In genomic region chr7:128827971-128828711, GRCh38 we compare ENCODE assay signal across 12 cellular contexts. TPM values are rescaled to one million over a fixed set of nuclear protein-coding genes. Genes with fewer than 3 reads are reported as not detected.
DNase-seq lines count a peak whose midpoint lies in the region; ATAC-seq, FAIRE-seq and TF ChIP-seq lines count a peak whose summit lies in the region.
"Had no signal": no experiment of that assay in that cellular context is flagged by ENCODE, and none has a peak within 500 bp of the region (broad histone marks: within the 10 kb centered on the region; RNA-seq: fewer than 3 reads in every experiment).

No MANE protein-coding gene starts in this region.

- peaks cover 33% of the 10 kb centered on the region for H3K79me2 ChIP-seq in K562 (ENCODE audit: control insufficient read depth, insufficient read depth, low read length)
- H3K79me2 ChIP-seq in hepatocyte: peaks cover 2% of the 10 kb centered on the region

- no peaks in the 10 kb centered on the region for H3K9me2 ChIP-seq in hepatocyte (replicated peaks; ENCODE audit: insufficient read depth)

- H4K20me1 ChIP-seq in K562 (replicated peaks; ENCODE audit: control insufficient read depth, insufficient read depth, low read length) (no peaks in the 10 kb centered on the region), hepatocyte (ENCODE audit: insufficient read depth, poor library complexity, severe bottlenecking) (no peaks in the 10 kb centered on the region)

- H3K9me3 ChIP-seq in K562 (replicated peaks; ENCODE audit: control insufficient read depth, insufficient read depth, low read depth, low read length) (no peaks in the 10 kb centered on the region), hepatocyte (ENCODE audit: low read depth) (no peaks in the 10 kb centered on the region), stomach (no peaks in the 10 kb centered on the region), A673 (ENCODE audit: low read depth, low read length, poor library complexity, severe bottlenecking) (no peaks in the 10 kb centered on the region)

- TF ChIP-seq CTCF in K562 (IDR thresholded peaks at IDR 0.05 in 2 of 3, conservative IDR thresholded peaks at IDR 0.05 in 1 of 3; ENCODE audit: insufficient read depth in 2 of 3, low read depth in 1 of 3, low read length in 3 of 3) (no peak), hepatocyte (IDR thresholded peaks at IDR 0.05; ENCODE audit: poor library complexity) (no peak), stomach (IDR thresholded peaks at IDR 0.05) (no peak), A673 (conservative IDR thresholded peaks at IDR 0.05; ENCODE audit: low read depth, low read length) (no peak)

- H3K27me3 ChIP-seq in K562 (ENCODE audit: control insufficient read depth in 2 of 2, insufficient read depth in 2 of 2, low read length in 2 of 2): no peaks in the 10 kb centered on the region
- peaks cover 6% of the 10 kb centered on the region for H3K27me3 ChIP-seq in hepatocyte
- H3K27me3 ChIP-seq in stomach: peaks cover 0 to 41% (median 27%) of the 10 kb centered on the region in 3 donors
- H3K27me3 ChIP-seq in A673 (replicated peaks; ENCODE audit: insufficient read depth, low read depth, low read length, poor library complexity): no peaks in the 10 kb centered on the region

- POLR2A ChIA-PET in K562 (lab: Yijun Ruan, JAX): interaction anchor here (0.6 to 3.3 kb wide), 12 partner anchors 8 to 889 kb away, joined by 3 to 19 read pairs (median 7); partner anchors contain the start of genes CALU and CCDC136
- POLR2A ChIA-PET in A673 (lab: Charles Lee; ENCODE audit: low non-redundant PET): no interaction called here

- no peak; the same call in 1 of the 2 replicates for TF ChIP-seq POLR2A in K562 (conservative IDR thresholded peaks at IDR 0.05)
- TF ChIP-seq POLR2A in stomach (IDR thresholded peaks at IDR 0.05): no peak

- FAIRE-seq in K562 (lab: Jason Lieb, UNC): peak; percentile 69
- FAIRE-seq: colon had no signal

- H3K4me1 ChIP-seq in K562 (replicated peaks in 1 of 2; ENCODE audit: control insufficient read depth in 2 of 2, insufficient read depth in 2 of 2, low read length in 2 of 2) (peaks cover 37 to 59% of the 10 kb centered on the region in 2 experiments), hepatocyte (ENCODE audit: insufficient read depth) (peaks cover 50% of the 10 kb centered on the region), stomach (peaks cover 27 to 51% (median 38%) of the 10 kb centered on the region in 4 donors), A673 (ENCODE audit: insufficient read depth, low read length, poor library complexity, severe bottlenecking) (peaks cover 26% of the 10 kb centered on the region)

- no peak for ATAC-seq in K562
- no peak for ATAC-seq in HG03565 (IDR thresholded peaks at IDR 0.05; ENCODE audit: unreplicated experiment)

- H3K27me3 Mint-ChIP-seq in activated T-helper 1 cell treated with anti-CD3 and anti-CD28 coated beads, Interleukin-12 subunit alpha, Interleukin-12 subunit beta, Interleukin-2, Interleukin-4 antibody, amounts not matched to agents 30 ng/mL and 10 ng/mL and 1 ng/mL, durations not matched to agents 14 hours and 24 hours and 36 hours (ENCODE audit: insufficient read depth): peaks cover 48% of the 10 kb centered on the region

- H3K9me3 Mint-ChIP-seq in activated T-helper 1 cell treated with anti-CD3 and anti-CD28 coated beads, Interleukin-12 subunit alpha, Interleukin-12 subunit beta, Interleukin-2, Interleukin-4 antibody, amounts not matched to agents 30 ng/mL and 10 ng/mL and 1 ng/mL, durations not matched to agents 14 hours and 24 hours and 36 hours: no peaks in the 10 kb centered on the region

- no peak overlapping the region for H3K4me3 ChIP-seq in K562
- H3K4me3 ChIP-seq in hepatocyte: no peak overlapping the region
- no peak overlapping the region for H3K4me3 ChIP-seq in stomach
- no peak overlapping the region for H3K4me3 ChIP-seq in A673 (ENCODE audit: low read depth, low read length, poor library complexity, severe bottlenecking)

- H3K27ac ChIP-seq in K562 (ENCODE audit: extremely low read depth, low read depth, low read length) (peak overlapping the region; percentile 72), hepatocyte (peak overlapping the region; percentile 89), stomach (peak overlapping the region; percentile 6 to 95 (median 62)), A673 (ENCODE audit: low read depth, low read length, poor library complexity, severe bottlenecking) (no peak overlapping the region)

- 25% methylated on average over 10 of the region's 10 CpGs for WGBS in K562 (ENCODE audit: insufficient coverage, low coverage, missing lambda C conversion rate)
- WGBS in hepatocyte (ENCODE audit: low lambda C conversion rate, missing lambda C conversion rate): 32% methylated on average over 10 of the region's 10 CpGs
- 69 to 84% (median 79%) methylated on average over 10 of the region's 10 CpGs for WGBS in stomach, 5 donors

- no peaks in the 10 kb centered on the region for H3K9me1 ChIP-seq in K562 (ENCODE audit: control insufficient read depth, insufficient read depth, low read length)

- H3K36me3 ChIP-seq in K562 (ENCODE audit: control insufficient read depth, insufficient read depth, low read length) (peaks cover 5% of the 10 kb centered on the region; the same call in 1 of the 3 replicates), hepatocyte (replicated peaks; ENCODE audit: insufficient read depth, low read depth) (no peaks in the 10 kb centered on the region), stomach (no peaks in the 10 kb centered on the region), A673 (ENCODE audit: insufficient read depth, low read length, poor library complexity, severe bottlenecking) (no peaks in the 10 kb centered on the region)

- no peak overlapping the region for H3K4me3 Mint-ChIP-seq in activated T-helper 1 cell treated with anti-CD3 and anti-CD28 coated beads, Interleukin-12 subunit alpha, Interleukin-12 subunit beta, Interleukin-2, Interleukin-4 antibody, amounts not matched to agents 30 ng/mL and 10 ng/mL and 1 ng/mL, durations not matched to agents 14 hours and 24 hours and 36 hours

- peak overlapping the region; percentile 55 to 80; a peak in 3 of 4 replicates for H3K9ac ChIP-seq in K562 (ENCODE audit: insufficient read depth in 1 of 2, low read depth in 2 of 2, low read length in 2 of 2)

- H2AFZ ChIP-seq in K562 (ENCODE audit: low read depth, low read length): peak overlapping the region; percentile 56
- no peak overlapping the region for H2AFZ ChIP-seq in hepatocyte

- TF ChIP-seq RAD21 in K562 (CRISPR knock-in tag; conservative IDR thresholded peaks at IDR 0.05 in 1 of 2, IDR thresholded peaks at IDR 0.05 in 1 of 2): no peak

- CTCF ChIA-PET in K562 (lab: Yijun Ruan, JAX; ENCODE audit: low intra/inter-chr PET ratio) (no interaction called here), A673 (lab: Charles Lee) (no interaction called here)

- in situ Hi-C loops in K562 (cut with MboI): no loop called here

- DNase-seq in HPDE6-E6E7 (ENCODE audit: extremely low spot score): peak; percentile 60
- DNase-seq in K562 (ENCODE audit: extremely low read depth in 1 of 4, low spot score in 3 of 4): peak in 2 of 4 experiments; percentile 51 to 75
- DNase-seq in hepatocyte (ENCODE audit: low spot score): peak; percentile 82
- no peak for DNase-seq in stomach
- no peak for DNase-seq in activated T-helper 1 cell treated with anti-CD3 and anti-CD28 coated beads, Interleukin-12 subunit alpha, Interleukin-12 subunit beta, Interleukin-2, Interleukin-4 antibody, amounts not matched to agents 30 ng/mL and 10 ng/mL and 1 ng/mL, durations not matched to agents 14 hours and 24 hours and 36 hours (ENCODE audit: low spot score)
- DNase-seq in A673 (ENCODE audit: low spot score): no peak
- no peak for DNase-seq in NCI-H524 (lab: John Stamatoyannopoulos, UW)
- DNase-seq: activated CD8-positive, alpha-beta memory T cell treated with anti-CD3 and anti-CD28 coated beads for 24 hours; NCI-H1105 had no signal

- intact Hi-C loops in K562 (cut with micrococcal nuclease): no loop called here
- intact Hi-C loops in stomach (cut with DNase I; ENCODE audit: low total_unique reads): no loop called here
- intact Hi-C loops in activated T-helper 1 cell treated with anti-CD3 and anti-CD28 coated beads, Interleukin-12 subunit alpha, Interleukin-12 subunit beta, Interleukin-2, Interleukin-4 antibody, amounts not matched to agents 30 ng/mL and 10 ng/mL and 1 ng/mL, durations not matched to agents 14 hours and 24 hours and 36 hours (cut with micrococcal nuclease): no loop called here
- intact Hi-C loops in A673 (cut with micrococcal nuclease; ENCODE audit: unreplicated experiment): no loop called here

- BruUV-seq in K562 (replicated peaks; lab: Mats Ljungman, UMichigan) (no TSS peak), A673 (replicated peaks; lab: Mats Ljungman, UMichigan) (no TSS peak)

- H3K27ac Mint-ChIP-seq in activated T-helper 1 cell treated with anti-CD3 and anti-CD28 coated beads, Interleukin-12 subunit alpha, Interleukin-12 subunit beta, Interleukin-2, Interleukin-4 antibody, amounts not matched to agents 30 ng/mL and 10 ng/mL and 1 ng/mL, durations not matched to agents 14 hours and 24 hours and 36 hours: no peak overlapping the region

- no peaks in the 10 kb centered on the region for H3K4me1 Mint-ChIP-seq in activated T-helper 1 cell treated with anti-CD3 and anti-CD28 coated beads, Interleukin-12 subunit alpha, Interleukin-12 subunit beta, Interleukin-2, Interleukin-4 antibody, amounts not matched to agents 30 ng/mL and 10 ng/mL and 1 ng/mL, durations not matched to agents 14 hours and 24 hours and 36 hours (ENCODE audit: low read depth)

- H3K36me3 Mint-ChIP-seq in activated T-helper 1 cell treated with anti-CD3 and anti-CD28 coated beads, Interleukin-12 subunit alpha, Interleukin-12 subunit beta, Interleukin-2, Interleukin-4 antibody, amounts not matched to agents 30 ng/mL and 10 ng/mL and 1 ng/mL, durations not matched to agents 14 hours and 24 hours and 36 hours (ENCODE audit: low read depth): no peaks in the 10 kb centered on the region

- H3K4me2 ChIP-seq in K562 (ENCODE audit: insufficient read depth, low read length): peak overlapping the region; percentile 56
- H3K4me2 ChIP-seq in hepatocyte: peak overlapping the region; percentile 45

- TF ChIP-seq EP300 in K562 (IDR thresholded peaks at IDR 0.05; ENCODE audit: low read length): no peak
- TF ChIP-seq EP300 in stomach (IDR thresholded peaks at IDR 0.05): no peak

RNA-seq across cellular contexts. Expression of gene FLNC, which starts 2.1 kb away (rescaled TPM):
- 62.5 and 206 TPM in 2 replicates for total RNA-seq in K562 (2011; cell fraction: chromatin; rRNA removed; ENCODE audit: low replicate concordance)
- total RNA-seq in K562 (2011; cell fraction: nucleolus; rRNA removed): 132 and 134 TPM in 2 replicates
- 72.1 and 81.0 TPM in 2 replicates for total RNA-seq in K562 (2011; cell fraction: nucleoplasm; rRNA removed)
- total RNA-seq in K562 (2014; rRNA removed) (60.7 and 94.5 TPM in 2 replicates), K562 (2014; rRNA removed; fragmentation: Illumina TruSeq; extraction: Trizol) (11.4 and 18.2 TPM in 2 replicates), K562 (2015; rRNA removed; fragmentation: Illumina TruSeq; extraction: Trizol) (28.8 and 33.3 TPM in 2 replicates), K562 (2021) (148 and 155 TPM in 2 replicates), hepatocyte (32.8 and 60.7 TPM in 2 replicates), stomach (100 to 1,000 TPM in 3 of 5 donors, 10 to 100 TPM in 2; 30.9 to 184 (median 105) TPM), A673 (2021) (6.5 and 7.8 TPM in 2 replicates)
- polyA plus RNA-seq in K562 (2011; rRNA removed) (10.3 and 11.4 TPM in 2 replicates), K562 (2014; fragmentation: Illumina TruSeq; extraction: Trizol) (32.8 and 55.3 TPM in 2 replicates), K562 (2014; fragmentation: Nextera tagmentation; extraction: Ambion mirVana) (1 to 10 TPM in 1 of 2 experiments, under 1 TPM in 1; 0.90 to 1.1 TPM), K562 (2014; rRNA removed) (29.0 and 34.7 TPM in 2 replicates), hepatocyte (40.4 and 46.6 TPM in 2 replicates), stomach (10 to 100 TPM in 1 of 3 donors, 1 to 10 TPM in 2; 1.9 to 13.6 (median 5.3) TPM)
- 11.4 and 26.8 TPM in 2 replicates for polyA plus RNA-seq in K562 (2011; cell fraction: cytosol; rRNA removed)
- 58.5 and 126 TPM in 2 replicates for polyA plus RNA-seq in K562 (2011; cell fraction: nucleus; rRNA removed)
- polyA plus RNA-seq in K562 (2012): 66.6 and 106 TPM in 2 replicates
- 15.1 and 41.9 TPM in 2 replicates for polyA minus RNA-seq in K562 (2011; rRNA and poly(A)+ RNA removed)
- polyA minus RNA-seq in K562 (2011; cell fraction: cytosol; rRNA and poly(A)+ RNA removed): 127 and 146 TPM in 2 replicates
- polyA minus RNA-seq in K562 (2011; cell fraction: nucleus; rRNA and poly(A)+ RNA removed): 53.1 and 53.6 TPM in 2 replicates
- total RNA-seq in activated T-helper 1 cell treated with anti-CD3 and anti-CD28 coated beads, Interleukin-12 subunit alpha, Interleukin-12 subunit beta, Interleukin-2, Interleukin-4 antibody, amounts not matched to agents 30 ng/mL and 10 ng/mL and 1 ng/mL, durations not matched to agents 14 hours and 24 hours and 36 hours: 0.03 and 0.07 TPM in 2 replicates

RNA-seq across cellular contexts. Expression of gene ATP6V1F, which starts 34.5 kb away (rescaled TPM):
- total RNA-seq in K562 (2011; cell fraction: chromatin; rRNA removed; ENCODE audit: low replicate concordance): 21.6 and 54.5 TPM in 2 replicates
- 72.7 and 74.7 TPM in 2 replicates for total RNA-seq in K562 (2011; cell fraction: nucleolus; rRNA removed)
- 70.9 and 89.2 TPM in 2 replicates for total RNA-seq in K562 (2011; cell fraction: nucleoplasm; rRNA removed)
- total RNA-seq in K562 (2014; rRNA removed): 265 and 341 TPM in 2 replicates
- total RNA-seq in K562 (2014; rRNA removed; fragmentation: Illumina TruSeq; extraction: Trizol): 174 and 206 TPM in 2 replicates
- 332 and 336 TPM in 2 replicates for total RNA-seq in K562 (2015; rRNA removed; fragmentation: Illumina TruSeq; extraction: Trizol)
- 378 and 393 TPM in 2 replicates for total RNA-seq in K562 (2021)
- 507 and 542 TPM in 2 replicates for polyA plus RNA-seq in K562 (2011; rRNA removed)
- 869 and 1,641 TPM in 2 replicates for polyA plus RNA-seq in K562 (2011; cell fraction: cytosol; rRNA removed)
- 256 and 267 TPM in 2 replicates for polyA plus RNA-seq in K562 (2011; cell fraction: nucleus; rRNA removed)
- polyA plus RNA-seq in K562 (2012): 454 and 820 TPM in 2 replicates
- 604 and 714 TPM in 2 replicates for polyA plus RNA-seq in K562 (2014; fragmentation: Illumina TruSeq; extraction: Trizol)
- 1,000 to 10,000 TPM in 1 of 2 experiments, 100 to 1,000 TPM in 1; 733 to 1,123 TPM for polyA plus RNA-seq in K562 (2014; fragmentation: Nextera tagmentation; extraction: Ambion mirVana)
- polyA plus RNA-seq in K562 (2014; rRNA removed): 568 and 645 TPM in 2 replicates
- 83.2 and 101 TPM in 2 replicates for polyA minus RNA-seq in K562 (2011; rRNA and poly(A)+ RNA removed)
- polyA minus RNA-seq in K562 (2011; cell fraction: cytosol; rRNA and poly(A)+ RNA removed): 93.9 and 97.2 TPM in 2 replicates
- polyA minus RNA-seq in K562 (2011; cell fraction: nucleus; rRNA and poly(A)+ RNA removed): 35.3 and 68.5 TPM in 2 replicates
- 181 and 184 TPM in 2 replicates for total RNA-seq in hepatocyte
- polyA plus RNA-seq in hepatocyte: 422 and 426 TPM in 2 replicates
- 10 to 100 TPM in 4 of 5 donors, 1 to 10 TPM in 1; 2.0 to 86.2 (median 47.5) TPM for total RNA-seq in stomach
- polyA plus RNA-seq in stomach: 100 to 1,000 TPM; 246 to 282 (median 264) TPM
- total RNA-seq in activated T-helper 1 cell treated with anti-CD3 and anti-CD28 coated beads, Interleukin-12 subunit alpha, Interleukin-12 subunit beta, Interleukin-2, Interleukin-4 antibody, amounts not matched to agents 30 ng/mL and 10 ng/mL and 1 ng/mL, durations not matched to agents 14 hours and 24 hours and 36 hours: 131 and 134 TPM in 2 replicates
- 148 and 152 TPM in 2 replicates for total RNA-seq in A673 (2021)

RNA-seq across cellular contexts. Expression of gene CCDC136, which starts 36.4 kb away (rescaled TPM):
- 153 and 165 TPM in 2 replicates for total RNA-seq in K562 (2011; cell fraction: chromatin; rRNA removed; ENCODE audit: low replicate concordance)
- total RNA-seq in K562 (2011; cell fraction: nucleolus; rRNA removed): 88.4 and 89.7 TPM in 2 replicates
- 120 and 159 TPM in 2 replicates for total RNA-seq in K562 (2011; cell fraction: nucleoplasm; rRNA removed)
- total RNA-seq in K562 (2014; rRNA removed) (17.0 and 23.5 TPM in 2 replicates), K562 (2014; rRNA removed; fragmentation: Illumina TruSeq; extraction: Trizol) (15.3 and 18.8 TPM in 2 replicates), K562 (2015; rRNA removed; fragmentation: Illumina TruSeq; extraction: Trizol) (27.6 and 28.7 TPM in 2 replicates), K562 (2021) (23.7 and 26.5 TPM in 2 replicates), hepatocyte (3.4 and 5.6 TPM in 2 replicates), stomach (10 to 100 TPM in 2 of 5 donors, 1 to 10 TPM in 3; 4.6 to 36.8 (median 9.2) TPM), A673 (2021) (4.4 and 6.9 TPM in 2 replicates)
- polyA plus RNA-seq in K562 (2011; rRNA removed) (40.2 and 45.0 TPM in 2 replicates), K562 (2014; fragmentation: Illumina TruSeq; extraction: Trizol) (23.5 and 26.9 TPM in 2 replicates), K562 (2014; fragmentation: Nextera tagmentation; extraction: Ambion mirVana) (1 to 10 TPM; 2.4 TPM), K562 (2014; rRNA removed) (34.8 and 40.8 TPM in 2 replicates), hepatocyte (3.8 and 8.3 TPM in 2 replicates), stomach (1 to 10 TPM; 2.3 to 3.1 (median 2.7) TPM)
- 12.2 and 20.3 TPM in 2 replicates for polyA plus RNA-seq in K562 (2011; cell fraction: cytosol; rRNA removed)
- polyA plus RNA-seq in K562 (2011; cell fraction: nucleus; rRNA removed): 165 and 172 TPM in 2 replicates
- polyA plus RNA-seq in K562 (2012): 30.6 and 53.3 TPM in 2 replicates
- polyA minus RNA-seq in K562 (2011; rRNA and poly(A)+ RNA removed): 31.9 and 36.9 TPM in 2 replicates
- 9.3 and 17.3 TPM in 2 replicates for polyA minus RNA-seq in K562 (2011; cell fraction: cytosol; rRNA and poly(A)+ RNA removed)
- polyA minus RNA-seq in K562 (2011; cell fraction: nucleus; rRNA and poly(A)+ RNA removed): 47.4 and 54.8 TPM in 2 replicates
- 10.0 and 11.1 TPM in 2 replicates for total RNA-seq in activated T-helper 1 cell treated with anti-CD3 and anti-CD28 coated beads, Interleukin-12 subunit alpha, Interleukin-12 subunit beta, Interleukin-2, Interleukin-4 antibody, amounts not matched to agents 30 ng/mL and 10 ng/mL and 1 ng/mL, durations not matched to agents 14 hours and 24 hours and 36 hours

RNA-seq across cellular contexts. Expression of gene OPN1SW, which starts 52.5 kb away (rescaled TPM):
- total RNA-seq in K562 (2011; cell fraction: chromatin; rRNA removed; ENCODE audit: low replicate concordance): not detected in 2 replicates
- not detected in 2 replicates for total RNA-seq in K562 (2011; cell fraction: nucleolus; rRNA removed)
- total RNA-seq in K562 (2011; cell fraction: nucleoplasm; rRNA removed): not detected in 2 replicates
- total RNA-seq in K562 (2014; rRNA removed) (not detected in 2 replicates), K562 (2014; rRNA removed; fragmentation: Illumina TruSeq; extraction: Trizol) (not detected in 2 replicates), K562 (2015; rRNA removed; fragmentation: Illumina TruSeq; extraction: Trizol) (not detected in 2 replicates), K562 (2021) (not detected in 2 replicates), hepatocyte (not detected in 2 replicates), stomach (not detected), A673 (2021) (not detected in 2 replicates)
- polyA plus RNA-seq in K562 (2011; rRNA removed) (not detected in 2 replicates), K562 (2014; fragmentation: Illumina TruSeq; extraction: Trizol) (not detected in 2 replicates), K562 (2014; fragmentation: Nextera tagmentation; extraction: Ambion mirVana) (1 to 10 TPM in 1 of 2 experiments, under 1 TPM in 1; 0.84 to 1.0 TPM), K562 (2014; rRNA removed) (not detected in 2 replicates), hepatocyte (0.80 TPM in 1 of 2 replicates, not detected in the other), stomach (not detected)
- not detected in 2 replicates for polyA plus RNA-seq in K562 (2011; cell fraction: cytosol; rRNA removed)
- polyA plus RNA-seq in K562 (2011; cell fraction: nucleus; rRNA removed): not detected in 2 replicates
- polyA plus RNA-seq in K562 (2012): 0.09 and 0.24 TPM in 2 replicates
- polyA minus RNA-seq in K562 (2011; rRNA and poly(A)+ RNA removed): not detected in 2 replicates
- not detected in 2 replicates for polyA minus RNA-seq in K562 (2011; cell fraction: cytosol; rRNA and poly(A)+ RNA removed)
- polyA minus RNA-seq in K562 (2011; cell fraction: nucleus; rRNA and poly(A)+ RNA removed): not detected in 2 replicates
- total RNA-seq in activated T-helper 1 cell treated with anti-CD3 and anti-CD28 coated beads, Interleukin-12 subunit alpha, Interleukin-12 subunit beta, Interleukin-2, Interleukin-4 antibody, amounts not matched to agents 30 ng/mL and 10 ng/mL and 1 ng/mL, durations not matched to agents 14 hours and 24 hours and 36 hours: not detected in 2 replicates
- total RNA-seq: urinary bladder had no signal
- polyA plus RNA-seq: urinary bladder had no signal

Comparison
In these comparisons a context has a peak if more than half of its experiments do, and no peak if none do; other contexts are left out.
1. DNase-seq: peak in HPDE6-E6E7 (single experiment) and hepatocyte (single experiment); none in stomach (single experiment), activated T-helper 1 cell treated with anti-CD3 and anti-CD28 coated beads, Interleukin-12 subunit alpha, Interleukin-12 subunit beta, Interleukin-2, Interleukin-4 antibody, amounts not matched to agents 30 ng/mL and 10 ng/mL and 1 ng/mL, durations not matched to agents 14 hours and 24 hours and 36 hours (single experiment), A673 (single experiment) and NCI-H524 (0 of 2).